10 cellular contexts compared by ENCODE assay signal in genomic region chr1:39378377-39378776, GRCh38.
DNase-seq lines count a peak whose midpoint lies in the region; ATAC-seq and TF ChIP-seq lines count a peak whose summit lies in the region.
"Had no signal": no experiment of that assay in that cellular context is flagged by ENCODE, and none has a peak within 500 bp of the region (broad histone marks: within the 10 kb centered on the region; RNA-seq: fewer than 3 reads in every experiment).

No MANE protein-coding gene starts in this region.

- H3F3A ChIP-seq in GM23338 (replicated peaks; ENCODE audit: low read depth) = no peaks in the 10 kb centered on the region

- H3K9me2 ChIP-seq in GM23338 (ENCODE audit: insufficient read depth) = no peaks in the 10 kb centered on the region

- no peaks in the 10 kb centered on the region for H3K4me1 ChIP-seq in CD4-positive, CD25-positive, alpha-beta regulatory T cell (ENCODE audit: control insufficient read depth, insufficient read depth, low read length, poor library complexity, severe bottlenecking)
- H3K4me1 ChIP-seq in GM23338 (ENCODE audit: insufficient read depth) (no peaks in the 10 kb centered on the region), Panc1 (ENCODE audit: control insufficient read depth, insufficient read depth, low read length) (no peaks in the 10 kb centered on the region)

- H3K9me3 Mint-ChIP-seq in CD4-positive, CD25-positive, alpha-beta regulatory T cell = no peaks in the 10 kb centered on the region
- H3K9me3 Mint-ChIP-seq in GM23338 = no peaks in the 10 kb centered on the region
- no peaks in the 10 kb centered on the region for H3K9me3 Mint-ChIP-seq in nephron progenitor cell
- H3K9me3 Mint-ChIP-seq: activated naive CD8-positive, alpha-beta T cell treated with anti-CD3 and anti-CD28 coated beads, Interleukin-2, amount 10 ng/mL, durations not matched to agents 7 days and 5 days had no signal

- TF ChIP-seq CTCF in GM23338 (conservative IDR thresholded peaks at IDR 0.05; ENCODE audit: low read depth in 2 of 2) = peak; percentile 78 to 92
- peak; percentile 78 for TF ChIP-seq CTCF in Panc1 (IDR thresholded peaks at IDR 0.05)
- no peak for TF ChIP-seq CTCF in coronary artery (IDR thresholded peaks at IDR 0.05)
- TF ChIP-seq CTCF in nephron progenitor cell (IDR thresholded peaks at IDR 0.05) = no peak

- peaks cover 26% of the 10 kb centered on the region for H3K36me3 Mint-ChIP-seq in CD4-positive, CD25-positive, alpha-beta regulatory T cell
- H3K36me3 Mint-ChIP-seq in GM23338 (ENCODE audit: low read depth) = peaks cover 54% of the 10 kb centered on the region
- H3K36me3 Mint-ChIP-seq in nephron progenitor cell (ENCODE audit: low read depth) = peaks cover 66% of the 10 kb centered on the region

- CTCF ChIA-PET in Panc1 (lab: Charles Lee) = interaction anchor here (0.5 to 1.3 kb wide), 4 partner anchors 13 to 282 kb away, joined by 3 to 4 read pairs (median 3); no protein-coding TSS in a partner anchor

- H3K9me3 ChIP-seq in CD4-positive, CD25-positive, alpha-beta regulatory T cell (ENCODE audit: control insufficient read depth in 2 of 2, low read length in 2 of 2) = no peaks in the 10 kb centered on the region
- H3K9me3 ChIP-seq in Panc1 (ENCODE audit: control insufficient read depth, insufficient read depth, low read depth, low read length) = no peaks in the 10 kb centered on the region
- H3K9me3 ChIP-seq: thoracic aorta had no signal

- H3K27ac ChIP-seq in CD4-positive, CD25-positive, alpha-beta regulatory T cell (ENCODE audit: insufficient read depth, low read length, poor library complexity, severe bottlenecking) = no peak overlapping the region
- H3K27ac ChIP-seq in GM23338 (ENCODE audit: low read depth) = no peak overlapping the region
- no peak overlapping the region for H3K27ac ChIP-seq in Panc1 (ENCODE audit: low read length)
- no peak overlapping the region for H3K27ac ChIP-seq in coronary artery

- intact Hi-C loops in Panc1 (cut with micrococcal nuclease; ENCODE audit: unreplicated experiment) = no loop called here

- BruUV-seq in Panc1 (replicated peaks; lab: Mats Ljungman, UMichigan) = no TSS peak

- H3K27me3 ChIP-seq in CD4-positive, CD25-positive, alpha-beta regulatory T cell (ENCODE audit: control insufficient read depth, insufficient read depth, low read length) = no peaks in the 10 kb centered on the region
- H3K27me3 ChIP-seq in GM23338 (ENCODE audit: insufficient read depth) = no peaks in the 10 kb centered on the region
- H3K27me3 ChIP-seq in Panc1 (ENCODE audit: control insufficient read depth, insufficient read depth, low read length) = no peaks in the 10 kb centered on the region

- DNase-seq in CD4-positive, CD25-positive, alpha-beta regulatory T cell = peak in 1 of 3 donors; percentile 26
- DNase-seq in GM23338 (ENCODE audit: low spot score) (peak; percentile 77), Panc1 (ENCODE audit: low read depth, low spot score) (no peak), iPS DF 4.7 (ENCODE audit: extremely low read depth, low spot score) (peak; percentile 30), coronary artery (ENCODE audit: low spot score) (no peak), UCSD-AML1 (lab: John Stamatoyannopoulos, UW; ENCODE audit: unreplicated experiment) (no peak), occipital lobe (lab: John Stamatoyannopoulos, UW) (no peak), nephron progenitor cell (no peak)
- DNase-seq: activated naive CD8-positive, alpha-beta T cell treated with anti-CD3 and anti-CD28 coated beads, Interleukin-2, amount 10 ng/mL, durations not matched to agents 7 days and 5 days had no signal

- peaks cover 9% of the 10 kb centered on the region; the same call in 1 of the 2 replicates for H4K20me1 ChIP-seq in GM23338 (replicated peaks; ENCODE audit: insufficient read depth)

- no peak overlapping the region for H2AFZ ChIP-seq in GM23338

- no peak overlapping the region for H3K4me3 Mint-ChIP-seq in CD4-positive, CD25-positive, alpha-beta regulatory T cell
- no peak overlapping the region for H3K4me3 Mint-ChIP-seq in GM23338
- H3K4me3 Mint-ChIP-seq in nephron progenitor cell = no peak overlapping the region
- H3K4me3 Mint-ChIP-seq: activated naive CD8-positive, alpha-beta T cell treated with anti-CD3 and anti-CD28 coated beads, Interleukin-2, amount 10 ng/mL, durations not matched to agents 7 days and 5 days had no signal

- H3K4me3 ChIP-seq in CD4-positive, CD25-positive, alpha-beta regulatory T cell (ENCODE audit: low read depth, low read length) = no peak overlapping the region
- H3K4me3 ChIP-seq in GM23338 (no peak overlapping the region), Panc1 (ENCODE audit: low read depth in 2 of 2, low read length in 2 of 2) (no peak overlapping the region), coronary artery (no peak overlapping the region)
- H3K4me3 ChIP-seq: thoracic aorta had no signal

- POLR2A ChIA-PET in Panc1 (lab: Charles Lee) = interaction anchor here (0.6 to 0.7 kb wide), 2 partner anchors 10 to 623 kb away, joined by 3 read pairs; no protein-coding TSS in a partner anchor

- peaks cover 74% of the 10 kb centered on the region for H3K36me3 ChIP-seq in CD4-positive, CD25-positive, alpha-beta regulatory T cell (ENCODE audit: control insufficient read depth, insufficient read depth, low read length)
- H3K36me3 ChIP-seq in GM23338 (ENCODE audit: insufficient read depth) (peaks cover 40% of the 10 kb centered on the region), Panc1 (ENCODE audit: control insufficient read depth, insufficient read depth, low read length) (peaks cover 31% of the 10 kb centered on the region)

- H3K4me1 Mint-ChIP-seq in CD4-positive, CD25-positive, alpha-beta regulatory T cell = peaks cover 0 to 3% (median 0%) of the 10 kb centered on the region in 4 donors
- H3K4me1 Mint-ChIP-seq in GM23338 (peaks cover 4% of the 10 kb centered on the region; the same call in 1 of the 3 replicates), nephron progenitor cell (no peaks in the 10 kb centered on the region)
- H3K4me1 Mint-ChIP-seq: activated naive CD8-positive, alpha-beta T cell treated with anti-CD3 and anti-CD28 coated beads, Interleukin-2, amount 10 ng/mL, durations not matched to agents 7 days and 5 days had no signal

- in situ Hi-C loops in Panc1 (cut with HindIII; ENCODE audit: low pct_unique_long_range_greater_than_20kb, low sequenced_read_pairs) = no loop called here

- no peak for ATAC-seq in CD4-positive, CD25-positive, alpha-beta regulatory T cell (ENCODE audit: low read depth in 2 of 2)
- ATAC-seq in GM23338 (peak; percentile 99), Panc1 (peak; percentile 82; the same call in 1 of the 2 replicates)

- no peaks in the 10 kb centered on the region for H3K27me3 Mint-ChIP-seq in CD4-positive, CD25-positive, alpha-beta regulatory T cell
- peaks cover 2% of the 10 kb centered on the region for H3K27me3 Mint-ChIP-seq in GM23338 (ENCODE audit: insufficient read depth, low read depth, poor library complexity)
- no peaks in the 10 kb centered on the region for H3K27me3 Mint-ChIP-seq in nephron progenitor cell (ENCODE audit: low read depth, poor library complexity)
- H3K27me3 Mint-ChIP-seq: activated naive CD8-positive, alpha-beta T cell treated with anti-CD3 and anti-CD28 coated beads, Interleukin-2, amount 10 ng/mL, durations not matched to agents 7 days and 5 days had no signal

- H3K27ac Mint-ChIP-seq in CD4-positive, CD25-positive, alpha-beta regulatory T cell = peak overlapping the region in 2 of 3 donors; percentile 8 to 27
- no peak overlapping the region for H3K27ac Mint-ChIP-seq in GM23338
- no peak overlapping the region for H3K27ac Mint-ChIP-seq in nephron progenitor cell
- H3K27ac Mint-ChIP-seq: activated naive CD8-positive, alpha-beta T cell treated with anti-CD3 and anti-CD28 coated beads, Interleukin-2, amount 10 ng/mL, durations not matched to agents 7 days and 5 days had no signal

- H3K79me2 ChIP-seq in GM23338 (replicated peaks; ENCODE audit: insufficient read depth) = no peaks in the 10 kb centered on the region

- no peak overlapping the region for H3K4me2 ChIP-seq in GM23338

TF ChIP-seq in GM23338, 12 proteins besides CTCF, POLR2A, EP300 and RAD21:
- TF ChIP-seq POLR2AphosphoS5 (IDR thresholded peaks at IDR 0.05; ENCODE audit: low read depth) = peak; percentile 13; the same call in 1 of the 2 replicates
- TF ChIP-seq EZH2 (IDR thresholded peaks at IDR 0.05; ENCODE audit: low read depth, unreplicated experiment) = no peak

Comparison
In these comparisons a context has a peak if more than half of its experiments do, and no peak if none do; other contexts are left out.
1. ATAC-seq: peak in GM23338 (single experiment) and Panc1 (single experiment); none in CD4-positive, CD25-positive, alpha-beta regulatory T cell (0 of 2).
2. DNase-seq: peak in GM23338 (single experiment) and iPS DF 4.7 (single experiment); none in Panc1 (single experiment), coronary artery (single experiment), UCSD-AML1 (single experiment), occipital lobe (single experiment) and nephron progenitor cell (single experiment).
3. H3K27ac Mint-ChIP-seq: peak in CD4-positive, CD25-positive, alpha-beta regulatory T cell (2 of 3); none in GM23338 (single experiment) and nephron progenitor cell (single experiment).
4. CTCF ChIP-seq: peak in GM23338 (2 of 2) and Panc1 (single experiment); none in coronary artery (single experiment) and nephron progenitor cell (single experiment).